ENCODE assay signal across 1 cellular context in genomic region chr5:39040875-39041274, GRCh38.
TF ChIP-seq lines count a peak whose summit lies in the region.

No MANE protein-coding gene starts in this region.

TF ChIP-seq in K562, 482 proteins besides CTCF, POLR2A, EP300 and RAD21 (continued from another document):
- TF ChIP-seq HOMEZ (CRISPR knock-in tag; IDR thresholded peaks at IDR 0.05) (no peak), MNT (conservative IDR thresholded peaks at IDR 0.05) (peak in 1 of 2 experiments; percentile 27; a peak in 1 of 4 replicates), SMAD3 (CRISPR knock-in tag; conservative IDR thresholded peaks at IDR 0.05) (no peak), BRF2 (IDR thresholded peaks at IDR 0.05; ENCODE audit: borderline replicate concordance, insufficient read depth, insufficient read length) (no peak)
